In genomic region chr1:110513511-110513910, GRCh38 we compare ENCODE assay signal across 16 cellular contexts. TPM values are rescaled to one million over a fixed set of nuclear protein-coding genes. Genes with fewer than 3 reads are reported as not detected.
DNase-seq lines count a peak whose midpoint lies in the region; ATAC-seq, FAIRE-seq and TF ChIP-seq lines count a peak whose summit lies in the region.
"Had no signal": no experiment of that assay in that cellular context is flagged by ENCODE, and none has a peak within 500 bp of the region (broad histone marks: within the 10 kb centered on the region; RNA-seq: fewer than 3 reads in every experiment).

No MANE protein-coding gene starts in this region.

- H2BK12ac ChIP-seq in neuronal stem cell (ENCODE audit: low read length), result no peak overlapping the region

- no peaks in the 10 kb centered on the region for H4K20me1 ChIP-seq in SK-N-SH (ENCODE audit: insufficient read depth)
- peaks cover 3% of the 10 kb centered on the region for H4K20me1 ChIP-seq in K562 (replicated peaks; ENCODE audit: control insufficient read depth, insufficient read depth, low read length)

- H3K9ac ChIP-seq in SK-N-SH (no peak overlapping the region), K562 (ENCODE audit: insufficient read depth in 1 of 2, low read depth in 2 of 2, low read length in 2 of 2) (no peak overlapping the region), neuronal stem cell (ENCODE audit: low read depth, low read length, poor library complexity) (no peak overlapping the region)

- no peaks in the 10 kb centered on the region for H3K9me1 ChIP-seq in K562 (ENCODE audit: control insufficient read depth, insufficient read depth, low read length)

- no peak overlapping the region for H2BK15ac ChIP-seq in neuronal stem cell (ENCODE audit: low read length)

- no peak overlapping the region for H3K23ac ChIP-seq in neuronal stem cell (ENCODE audit: low read depth, low read length, poor library complexity)

- H3K4me1 ChIP-seq in SK-N-SH (ENCODE audit: control insufficient read depth in 1 of 2, insufficient read depth in 2 of 2, low read depth in 1 of 2, low read length in 1 of 2) (no peaks in the 10 kb centered on the region), K562 (replicated peaks in 1 of 2; ENCODE audit: control insufficient read depth in 2 of 2, insufficient read depth in 2 of 2, low read length in 2 of 2) (no peaks in the 10 kb centered on the region), neuronal stem cell (ENCODE audit: control insufficient read depth in 2 of 2, insufficient read depth in 1 of 2, low read depth in 1 of 2, low read length in 2 of 2) (peaks cover 0 to 7% of the 10 kb centered on the region in 2 donors)
- H3K4me1 ChIP-seq: suprapubic skin had no signal

- DNase-seq in SK-N-SH (no peak), NCI-H1694 (lab: John Stamatoyannopoulos, UW) (peak; percentile 39), K562 (ENCODE audit: extremely low read depth in 1 of 4, low spot score in 3 of 4) (peak in 2 of 4 experiments; percentile 18 to 39), neuronal stem cell (ENCODE audit: low spot score) (no peak), mucosa of gallbladder (ENCODE audit: low spot score) (no peak)
- DNase-seq in NK-92 treated with Interleukin-12 subunit alpha and Interleukin-12 subunit beta, amount 100 ng/mL, for 24 hours (lab: John Stamatoyannopoulos, UW), result no peak
- DNase-seq: activated CD8-positive, alpha-beta memory T cell treated with anti-CD3 and anti-CD28 coated beads, Interleukin-2, amount 50 U/mL, for 48 hours; NCI-H1436 had no signal

- BruUV-seq in K562 (replicated peaks; lab: Mats Ljungman, UMichigan), result no TSS peak

- no peak for TF ChIP-seq CTCF in SK-N-SH (IDR thresholded peaks at IDR 0.05)
- no peak for TF ChIP-seq CTCF in K562 (IDR thresholded peaks at IDR 0.05 in 2 of 3, conservative IDR thresholded peaks at IDR 0.05 in 1 of 3; ENCODE audit: insufficient read depth in 2 of 3, low read depth in 1 of 3, low read length in 3 of 3)

- H3K18ac ChIP-seq in neuronal stem cell (ENCODE audit: low read length), result no peak overlapping the region

- POLR2A ChIA-PET in SK-N-SH (lab: Yijun Ruan, JAX) (no interaction called here), K562 (lab: Yijun Ruan, JAX) (interaction anchor here (1.1 to 1.9 kb wide), 4 partner anchors 9 to 17 kb away, joined by 3 to 4 read pairs (median 4); no protein-coding TSS in a partner anchor)

- in situ Hi-C loops in K562 (cut with MboI), result loop anchor here (10.0 kb wide), 1 partner anchor 481 kb away; no protein-coding TSS in a partner anchor

- H3K9me3 ChIP-seq in SK-N-SH (no peaks in the 10 kb centered on the region), K562 (replicated peaks; ENCODE audit: control insufficient read depth, insufficient read depth, low read depth, low read length) (no peaks in the 10 kb centered on the region), neuronal stem cell (replicated peaks in 1 of 2; ENCODE audit: control insufficient read depth in 2 of 2, insufficient read depth in 1 of 2, low read depth in 1 of 2, low read length in 2 of 2) (peaks cover 0 to 6% of the 10 kb centered on the region in 2 donors)
- H3K9me3 ChIP-seq: suprapubic skin had no signal

- H2BK120ac ChIP-seq in neuronal stem cell (ENCODE audit: low read depth, low read length), result no peak overlapping the region

- no peak overlapping the region for H2AK5ac ChIP-seq in neuronal stem cell (ENCODE audit: low read depth, low read length)

- CTCF ChIA-PET in SK-N-SH (lab: Yijun Ruan, JAX), result interaction anchor here (1.2 to 9.4 kb wide), 4 partner anchors 10 to 268 kb away, joined by 3 to 69 read pairs (median 26); no protein-coding TSS in a partner anchor
- CTCF ChIA-PET in K562 (lab: Yijun Ruan, JAX; ENCODE audit: low intra/inter-chr PET ratio), result no interaction called here

- H3K9me2 ChIP-seq in SK-N-SH, result no peaks in the 10 kb centered on the region

- intact Hi-C loops in K562 (cut with micrococcal nuclease), result no loop called here

- H3K4me2 ChIP-seq in SK-N-SH, result no peak overlapping the region
- no peak overlapping the region for H3K4me2 ChIP-seq in K562 (ENCODE audit: insufficient read depth, low read length)
- no peak overlapping the region for H3K4me2 ChIP-seq in neuronal stem cell (ENCODE audit: insufficient read depth, low read length, poor library complexity, severe bottlenecking)

- TF ChIP-seq EP300 in SK-N-SH (IDR thresholded peaks at IDR 0.05; ENCODE audit: borderline replicate concordance in 1 of 2, low read depth in 1 of 2, low read length in 1 of 2) (no peak), K562 (IDR thresholded peaks at IDR 0.05; ENCODE audit: low read length) (no peak)

- no peak overlapping the region for H3K14ac ChIP-seq in neuronal stem cell (ENCODE audit: low read length)

- H3K4me3 ChIP-seq in SK-N-SH (ENCODE audit: low read depth in 2 of 2, low read length in 1 of 2) (no peak overlapping the region), K562 (no peak overlapping the region), neuronal stem cell (ENCODE audit: low read length in 2 of 2) (no peak overlapping the region)
- H3K4me3 ChIP-seq: SK-N-MC, suprapubic skin had no signal

- peak; percentile 63 for ATAC-seq in SK-N-SH treated with all-trans-retinoic acid at 6 μM for 48 hours
- peak; percentile 82 for ATAC-seq in K562
- no peak for ATAC-seq in HG03571 (IDR thresholded peaks at IDR 0.05; ENCODE audit: unreplicated experiment)

- TF ChIP-seq RAD21 in SK-N-SH (IDR thresholded peaks at IDR 0.05; ENCODE audit: low read length) (no peak), K562 (CRISPR knock-in tag; conservative IDR thresholded peaks at IDR 0.05 in 1 of 2, IDR thresholded peaks at IDR 0.05 in 1 of 2) (no peak)

- peak; percentile 37 for FAIRE-seq in K562 (lab: Jason Lieb, UNC)
- FAIRE-seq: D721Med had no signal

- no peaks in the 10 kb centered on the region for H3K36me3 ChIP-seq in SK-N-SH (replicated peaks in 1 of 2; ENCODE audit: control insufficient read depth in 1 of 2, insufficient read depth in 2 of 2, low read length in 1 of 2)
- H3K36me3 ChIP-seq in K562 (ENCODE audit: control insufficient read depth, insufficient read depth, low read length), result no peaks in the 10 kb centered on the region
- H3K36me3 ChIP-seq in neuronal stem cell (replicated peaks in 1 of 2; ENCODE audit: control insufficient read depth in 2 of 2, insufficient read depth in 2 of 2, low read length in 2 of 2), result no peaks in the 10 kb centered on the region
- H3K36me3 ChIP-seq: suprapubic skin had no signal

- H3K27ac ChIP-seq in SK-N-SH (ENCODE audit: low read depth in 2 of 2, low read length in 1 of 2), result no peak overlapping the region
- no peak overlapping the region for H3K27ac ChIP-seq in K562 (ENCODE audit: extremely low read depth, low read depth, low read length)
- no peak overlapping the region for H3K27ac ChIP-seq in neuronal stem cell (replicated peaks; ENCODE audit: low read length)
- H3K27ac ChIP-seq: SK-N-MC, suprapubic skin had no signal

- H3F3A ChIP-seq in SK-N-SH (replicated peaks; ENCODE audit: insufficient read depth), result no peaks in the 10 kb centered on the region

- H3K27me3 ChIP-seq in SK-N-SH (ENCODE audit: insufficient read depth) (no peaks in the 10 kb centered on the region; the same call in 1 of the 2 replicates), K562 (ENCODE audit: control insufficient read depth in 2 of 2, insufficient read depth in 2 of 2, low read length in 2 of 2) (peaks cover 4 to 46% of the 10 kb centered on the region in 2 experiments), neuronal stem cell (ENCODE audit: control insufficient read depth in 3 of 3, insufficient read depth in 3 of 3, low read depth in 1 of 3, low read length in 3 of 3) (peaks cover 0 to 4% (median 0%) of the 10 kb centered on the region in 3 experiments)
- H3K27me3 ChIP-seq: suprapubic skin had no signal

- H4K8ac ChIP-seq in neuronal stem cell (ENCODE audit: low read depth, low read length), result no peak overlapping the region

- no peak for TF ChIP-seq POLR2A in K562 (conservative IDR thresholded peaks at IDR 0.05)

- H3K79me2 ChIP-seq in SK-N-SH (ENCODE audit: insufficient read depth) (no peaks in the 10 kb centered on the region), K562 (ENCODE audit: control insufficient read depth, insufficient read depth, low read length) (no peaks in the 10 kb centered on the region)

- H2BK5ac ChIP-seq in neuronal stem cell (ENCODE audit: low read length), result no peak overlapping the region

- H3K4ac ChIP-seq in neuronal stem cell (ENCODE audit: low read length), result no peak overlapping the region

- no peaks in the 10 kb centered on the region for H3K79me1 ChIP-seq in neuronal stem cell (ENCODE audit: low read depth, low read length)

- 69% methylated on average over 8 of the region's 8 CpGs for WGBS in SK-N-SH (ENCODE audit: low lambda C conversion rate)
- WGBS in K562 (ENCODE audit: insufficient coverage, low coverage, missing lambda C conversion rate), result 4% methylated on average over 8 of the region's 8 CpGs
- WGBS in neuronal stem cell (ENCODE audit: extremely low coverage in 2 of 2, insufficient read length in 2 of 2, insufficient replicate concordance in 1 of 2), 2 donors, result no CpG with 5 or more reads among the region's 8 CpGs

- H2AFZ ChIP-seq in SK-N-SH (ENCODE audit: low read depth), result no peak overlapping the region
- H2AFZ ChIP-seq in K562 (ENCODE audit: low read depth, low read length), result no peak overlapping the region
- peak overlapping the region; percentile 61 for H2AFZ ChIP-seq in neuronal stem cell (ENCODE audit: low read length)

- no peak overlapping the region for H4K91ac ChIP-seq in neuronal stem cell (ENCODE audit: low read depth, low read length, poor library complexity)

RNA-seq across cellular contexts. Expression of gene KCNA10, which starts 5.5 kb away (rescaled TPM):
- not detected in 2 replicates for polyA plus RNA-seq in SK-N-SH (2012; rRNA removed)
- not detected in 2 replicates for polyA plus RNA-seq in SK-N-SH (2012; cell fraction: cytosol; rRNA removed)
- not detected in 2 replicates for polyA plus RNA-seq in SK-N-SH (2012; cell fraction: nucleus; rRNA removed)
- not detected in 2 replicates for total RNA-seq in K562 (2011; cell fraction: chromatin; rRNA removed; ENCODE audit: low replicate concordance)
- total RNA-seq in K562 (2011; cell fraction: nucleolus; rRNA removed), result not detected in 2 replicates
- total RNA-seq in K562 (2011; cell fraction: nucleoplasm; rRNA removed), result not detected in 2 replicates
- total RNA-seq in K562 (2014; rRNA removed), result not detected in 2 replicates
- total RNA-seq in K562 (2014; rRNA removed; fragmentation: Illumina TruSeq; extraction: Trizol), result not detected in 2 replicates
- total RNA-seq in K562 (2015; rRNA removed; fragmentation: Illumina TruSeq; extraction: Trizol), result not detected in 2 replicates
- total RNA-seq in K562 (2021), result not detected in 2 replicates
- polyA plus RNA-seq in K562 (2011; rRNA removed), result not detected in 2 replicates
- polyA plus RNA-seq in K562 (2011; cell fraction: cytosol; rRNA removed), result not detected in 2 replicates
- polyA plus RNA-seq in K562 (2011; cell fraction: nucleus; rRNA removed), result not detected in 2 replicates
- not detected in 2 replicates for polyA plus RNA-seq in K562 (2012)
- not detected in 2 replicates for polyA plus RNA-seq in K562 (2014; fragmentation: Illumina TruSeq; extraction: Trizol)
- not detected for polyA plus RNA-seq in K562 (2014; fragmentation: Nextera tagmentation; extraction: Ambion mirVana)
- not detected in 2 replicates for polyA plus RNA-seq in K562 (2014; rRNA removed)
- polyA minus RNA-seq in K562 (2011; rRNA and poly(A)+ RNA removed), result not detected in 2 replicates
- not detected in 2 replicates for polyA minus RNA-seq in K562 (2011; cell fraction: cytosol; rRNA and poly(A)+ RNA removed)
- not detected in 2 replicates for polyA minus RNA-seq in K562 (2011; cell fraction: nucleus; rRNA and poly(A)+ RNA removed)
- not detected for polyA plus RNA-seq in neuronal stem cell (2013, experiment 1 of 2)
- not detected for polyA plus RNA-seq in neuronal stem cell (2013, experiment 2 of 2)
- total RNA-seq in mucosa of gallbladder, result not detected
- total RNA-seq: cardiac septum, glomerular endothelial cell, progenitor cell of endocrine pancreas, suprapubic skin had no signal
